Comparison of ENCODE assay signal across 8 cellular contexts in genomic region chr6:33200234-33201146, GRCh38. TPM values are rescaled to one million over a fixed set of nuclear protein-coding genes. Genes with fewer than 3 reads are reported as not detected.
A peak's percentile ranks its signal among the peaks of the same experiment; 100 is the strongest.
DNase-seq lines count a peak whose midpoint lies in the region; ATAC-seq and TF ChIP-seq lines count a peak whose summit lies in the region.

TSS of gene RXRB (minus strand) at chr6:33200665. CDS start at chr6:33200476, 189 bp downstream.
TSS of gene SLC39A7 (plus strand) at chr6:33200867. CDS start at chr6:33201246, 379 bp downstream.

- CTCF ChIA-PET in activated CD8-positive, alpha-beta T cell treated with anti-CD3 and anti-CD28 coated beads, Interleukin-2, amount 10 ng/mL, durations not matched to agents 7 days and 5 days (lab: Charles Lee), result interaction anchor here (0.7 to 4.8 kb wide), 6 partner anchors 8 to 246 kb away, joined by 3 to 52 read pairs (median 4); partner anchors contain the start of gene RING1

- H3K27ac Mint-ChIP-seq in CD14-positive monocyte, result peak within 1 kb of the TSS; percentile 95 to 99 (median 97)
- H3K27ac Mint-ChIP-seq in activated CD8-positive, alpha-beta T cell treated with anti-CD3 and anti-CD28 coated beads, Interleukin-2, amount 10 ng/mL, durations not matched to agents 7 days and 5 days, result peak within 1 kb of the TSS; percentile 98

- TF ChIP-seq POLR2A in lower leg skin (IDR thresholded peaks at IDR 0.05), result no peak

- peak; percentile 99 for DNase-seq in CD14-positive monocyte (ENCODE audit: low spot score)
- peak; percentile 99 for DNase-seq in HS-5 (ENCODE audit: low read depth)
- DNase-seq in NK-92 (lab: John Stamatoyannopoulos, UW; ENCODE audit: unreplicated experiment), result peak; percentile 93
- DNase-seq in activated CD8-positive, alpha-beta T cell treated with anti-CD3 and anti-CD28 coated beads, Interleukin-2, amount 10 ng/mL, durations not matched to agents 7 days and 5 days, result peak; percentile 100
- DNase-seq in ecto neural progenitor cell (ENCODE audit: low spot score), result peak; percentile 98
- peak; percentile 99 to 100 for DNase-seq in lower leg skin (ENCODE audit: low spot score in 2 of 2)
- DNase-seq in stimulated activated CD4-positive, alpha-beta T cell treated with anti-CD3 and anti-CD28 coated beads, Interleukin-4, amount 100 ng/mL, for 4 hours, result peak; percentile 98 to 99

- peaks cover 60% of the 10 kb centered on the region for H3K4me1 Mint-ChIP-seq in CD14-positive monocyte
- H3K4me1 Mint-ChIP-seq in activated CD8-positive, alpha-beta T cell treated with anti-CD3 and anti-CD28 coated beads, Interleukin-2, amount 10 ng/mL, durations not matched to agents 7 days and 5 days (ENCODE audit: low read depth), result peaks cover 65% of the 10 kb centered on the region

- peak within 1 kb of the TSS; percentile 95 for H3K4me3 ChIP-seq in lower leg skin (ENCODE audit: low read depth, poor library complexity, severe bottlenecking)

- peaks cover 44 to 52% of the 10 kb centered on the region in 2 donors for H3K36me3 Mint-ChIP-seq in CD14-positive monocyte
- H3K36me3 Mint-ChIP-seq in activated CD8-positive, alpha-beta T cell treated with anti-CD3 and anti-CD28 coated beads, Interleukin-2, amount 10 ng/mL, durations not matched to agents 7 days and 5 days (ENCODE audit: low read depth), result peaks cover 55% of the 10 kb centered on the region

- intact Hi-C loops in CD14-positive monocyte (cut with micrococcal nuclease) (loop anchor here (2.0 to 10.0 kb wide), 4 partner anchors 48 to 214 kb away; partner anchors contain the start of genes RGL2 (in 2 of the 2), CUTA (in 1 of the 2) and PHF1 (in 1 of the 2)), lower leg skin (cut with DNase I; ENCODE audit: low total_unique reads) (no loop called here)

- peak within 1 kb of the TSS; percentile 94 to 96 for H3K4me3 Mint-ChIP-seq in CD14-positive monocyte
- peak within 1 kb of the TSS; percentile 100 for H3K4me3 Mint-ChIP-seq in activated CD8-positive, alpha-beta T cell treated with anti-CD3 and anti-CD28 coated beads, Interleukin-2, amount 10 ng/mL, durations not matched to agents 7 days and 5 days

- peaks cover 0 to 5% (median 0%) of the 10 kb centered on the region in 3 donors for H3K27me3 Mint-ChIP-seq in CD14-positive monocyte (ENCODE audit: low read depth in 3 of 3)
- H3K27me3 Mint-ChIP-seq in activated CD8-positive, alpha-beta T cell treated with anti-CD3 and anti-CD28 coated beads, Interleukin-2, amount 10 ng/mL, durations not matched to agents 7 days and 5 days (ENCODE audit: low read depth), result no peaks in the 10 kb centered on the region

- TF ChIP-seq CTCF in CD14-positive monocyte (IDR thresholded peaks at IDR 0.05) (no peak), lower leg skin (IDR thresholded peaks at IDR 0.05) (peak in 1 of 3 donors; percentile 59)

- POLR2A ChIA-PET in activated CD8-positive, alpha-beta T cell treated with anti-CD3 and anti-CD28 coated beads, Interleukin-2, amount 10 ng/mL, durations not matched to agents 7 days and 5 days (lab: Charles Lee), result interaction anchor here (0.6 to 2.7 kb wide), 8 partner anchors 8 to 229 kb away, joined by 3 to 17 read pairs (median 4); partner anchors contain the start of genes B3GALT4, RING1, RPS18 and VPS52

- WGBS in lower leg skin, 2 donors, result 0% methylated on average over 61 to 67 of the region's 68 CpGs

- ATAC-seq in GM19452 (IDR thresholded peaks at IDR 0.05; ENCODE audit: unreplicated experiment), result peak; percentile 58
- ATAC-seq in activated CD8-positive, alpha-beta T cell treated with anti-CD3 and anti-CD28 coated beads, Interleukin-2, amount 10 ng/mL, durations not matched to agents 7 days and 5 days, result peak; percentile 73

- H3K9me3 Mint-ChIP-seq in CD14-positive monocyte, result peaks cover 0 to 3% (median 0%) of the 10 kb centered on the region in 7 donors
- no peaks in the 10 kb centered on the region for H3K9me3 Mint-ChIP-seq in activated CD8-positive, alpha-beta T cell treated with anti-CD3 and anti-CD28 coated beads, Interleukin-2, amount 10 ng/mL, durations not matched to agents 7 days and 5 days (ENCODE audit: insufficient read depth)

RNA-seq across cellular contexts. Expression of gene RXRB, which starts in this region (rescaled TPM):
- 1 to 10 TPM; 4.5 to 5.1 TPM for polyA plus RNA-seq in CD14-positive monocyte
- total RNA-seq in activated CD8-positive, alpha-beta T cell treated with anti-CD3 and anti-CD28 coated beads, Interleukin-2, amount 10 ng/mL, durations not matched to agents 7 days and 5 days, result 10 to 100 TPM; 33.5 to 34.5 TPM
- 10 to 100 TPM; 17.8 to 27.3 (median 24.9) TPM for total RNA-seq in lower leg skin

RNA-seq across cellular contexts. Expression of gene SLC39A7, which starts in this region (rescaled TPM):
- 10 to 100 TPM; 14.5 to 17.7 TPM for polyA plus RNA-seq in CD14-positive monocyte
- total RNA-seq in activated CD8-positive, alpha-beta T cell treated with anti-CD3 and anti-CD28 coated beads, Interleukin-2, amount 10 ng/mL, durations not matched to agents 7 days and 5 days, result 10 to 100 TPM; 45.6 to 50.8 TPM
- 10 to 100 TPM; 35.4 to 52.7 (median 39.1) TPM for total RNA-seq in lower leg skin

Comparison
In these comparisons a context has a peak if more than half of its experiments do, and no peak if none do; other contexts are left out.
1. Peak in every context shown above with its lines: DNase-seq, ATAC-seq and H3K4me3 ChIP-seq.